Comparison of ENCODE assay signal across 1 cellular context in the genomic region with DNA sequence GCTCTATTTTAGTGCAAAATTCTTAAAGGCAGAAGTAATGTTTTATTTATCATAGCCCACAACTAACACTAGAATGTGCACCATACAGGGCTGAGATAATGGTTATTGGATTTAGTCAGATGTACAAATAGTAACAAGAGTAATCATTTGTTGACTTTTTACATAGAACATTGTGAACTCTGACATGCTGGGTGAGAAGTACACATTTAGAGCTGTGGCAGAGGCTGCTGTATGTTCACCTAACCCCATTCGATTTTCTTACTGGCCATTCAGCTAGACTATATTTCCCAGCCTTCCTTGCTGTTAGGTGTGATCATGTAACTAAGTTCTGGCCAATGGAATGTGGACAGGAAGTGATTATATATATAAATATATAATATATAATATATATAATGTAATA.
TF ChIP-seq lines count a peak whose summit lies in the region.

No MANE protein-coding gene starts in this region.

TF ChIP-seq in HepG2, 621 proteins besides CTCF, POLR2A, EP300 and RAD21 (continued from another document):
- TF ChIP-seq NR0B2 (CRISPR knock-in tag; IDR thresholded peaks at IDR 0.05) (no peak), ZBTB38 (CRISPR knock-in tag; IDR thresholded peaks at IDR 0.05) (no peak), ZNF609 (CRISPR knock-in tag; IDR thresholded peaks at IDR 0.05; ENCODE audit: borderline replicate concordance) (peak; percentile 51; the same call in 1 of the 2 replicates), NR2F2 (IDR thresholded peaks at IDR 0.05; ENCODE audit: borderline replicate concordance, low read depth) (peak; percentile 68; the same call in 1 of the 2 replicates), NONO (IDR thresholded peaks at IDR 0.05) (no peak), NONO (CRISPR knock-in tag; conservative IDR thresholded peaks at IDR 0.05) (no peak), ZNF251 (CRISPR knock-in tag; IDR thresholded peaks at IDR 0.05) (no peak), MBNL3 (CRISPR knock-in tag; conservative IDR thresholded peaks at IDR 0.05) (no peak), IRF1 (CRISPR knock-in tag; IDR thresholded peaks at IDR 0.05; ENCODE audit: low read depth) (no peak), ATF4 (CRISPR knock-in tag; IDR thresholded peaks at IDR 0.05) (no peak), NPAS2 (CRISPR knock-in tag; IDR thresholded peaks at IDR 0.05; ENCODE audit: borderline replicate concordance) (no peak), XBP1 (CRISPR knock-in tag; IDR thresholded peaks at IDR 0.05) (no peak), ZMYM3 (CRISPR knock-in tag; IDR thresholded peaks at IDR 0.05) (no peak), MAFK (conservative IDR thresholded peaks at IDR 0.05 in 1 of 2, IDR thresholded peaks at IDR 0.05 in 1 of 2; ENCODE audit: low read length in 2 of 2) (no peak), ZBTB20 (CRISPR knock-in tag; IDR thresholded peaks at IDR 0.05; ENCODE audit: borderline replicate concordance, low read depth) (peak; percentile 52; the same call in 1 of the 2 replicates)
